Comparison of ENCODE assay signal across 8 cellular contexts in the genomic region with DNA sequence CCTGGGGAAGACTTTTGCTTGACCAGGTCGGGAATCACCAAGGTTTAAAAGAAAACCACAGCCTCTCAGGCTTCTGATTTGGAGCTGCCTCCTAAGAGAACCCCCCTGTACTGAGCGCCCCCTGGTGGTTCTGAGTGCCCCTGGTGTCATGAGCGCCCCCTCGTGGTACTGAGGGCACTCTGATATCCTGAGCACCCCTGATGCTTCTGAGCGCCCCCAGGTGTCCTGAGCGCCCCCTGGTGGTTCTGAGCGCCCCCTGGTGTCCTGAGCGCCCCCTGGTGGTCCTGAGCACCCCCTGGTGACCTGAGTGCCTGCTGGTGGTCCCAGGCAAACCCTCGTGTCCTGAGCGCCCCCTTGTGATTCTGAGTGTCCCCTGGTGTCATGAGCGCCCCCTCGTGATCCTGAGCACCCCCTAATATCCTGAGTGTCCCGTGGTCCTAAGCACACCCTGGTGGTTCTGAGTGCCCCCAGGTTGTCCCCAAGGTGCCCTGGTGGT.
DNase-seq lines count a peak whose midpoint lies in the region; TF ChIP-seq lines count a peak whose summit lies in the region.
"Not testable (repeated sequence)": the region's sequence is repeated elsewhere in the genome, so short reads cannot be mapped to it uniquely, and the experiment has no call there.

No MANE protein-coding gene starts in this region.

- peak overlapping the region; percentile 79 to 94 (median 88) for H3K27ac Mint-ChIP-seq in CD4-positive, alpha-beta memory T cell
- H3K27ac Mint-ChIP-seq in H9; activated CD4-positive, alpha-beta T cell treated with anti-CD3 and anti-CD28 coated beads, Interleukin-2, amount 10 ng/mL, durations not matched to agents 24 days and 14 days: not testable (repeated sequence)

- H4K8ac ChIP-seq in H9 (replicated peaks; ENCODE audit: insufficient read length, low read depth, low read length): not testable (repeated sequence)

- H2AK5ac ChIP-seq in H9 (ENCODE audit: insufficient read length, low read length): not testable (repeated sequence)

- H3K9ac ChIP-seq in H9 (ENCODE audit: extremely low read depth, insufficient read length, low read length); parathyroid adenoma: not testable (repeated sequence)

- H3K27ac ChIP-seq in CD4-positive, alpha-beta memory T cell (ENCODE audit: low read depth, low read length); H9 (ENCODE audit: insufficient read length, low read depth, low read length); PC-9; parathyroid adenoma: not testable (repeated sequence)

- not testable (repeated sequence) for H3K36me3 ChIP-seq in CD4-positive, alpha-beta memory T cell (ENCODE audit: insufficient read depth, low read length); PC-9 (ENCODE audit: low read depth); parathyroid adenoma (ENCODE audit: control insufficient read depth, insufficient read depth, low read length)

- TF ChIP-seq CTCF in H9 (conservative IDR thresholded peaks at IDR 0.05) (peak; percentile 39; the same call in 2 of the 3 replicates), PC-9 (conservative IDR thresholded peaks at IDR 0.05) (peak; percentile 65), parathyroid adenoma (IDR thresholded peaks at IDR 0.05) (peak; percentile 30)

- not testable (repeated sequence) for H4K91ac ChIP-seq in H9 (ENCODE audit: insufficient read length, low read depth, low read length)

- H2BK120ac ChIP-seq in H9 (ENCODE audit: low read depth, low read length, poor library complexity, severe bottlenecking): not testable (repeated sequence)

- H2BK20ac ChIP-seq in H9 (ENCODE audit: low read depth, low read length, poor library complexity, severe bottlenecking): not testable (repeated sequence)

- not testable (repeated sequence) for H3K56ac ChIP-seq in H9 (ENCODE audit: insufficient read length, low read depth, low read length)

- not testable (repeated sequence) for H3K27me3 Mint-ChIP-seq in CD4-positive, alpha-beta memory T cell; H9 (ENCODE audit: low read depth)
- H3K27me3 Mint-ChIP-seq in activated CD4-positive, alpha-beta T cell treated with anti-CD3 and anti-CD28 coated beads, Interleukin-2, amount 10 ng/mL, durations not matched to agents 24 days and 14 days: peaks cover 35% of the 10 kb centered on the region

- H3K14ac ChIP-seq in H9 (ENCODE audit: insufficient read depth, low read length): not testable (repeated sequence)

- peak; percentile 60 to 75 (median 62) for DNase-seq in CD4-positive, alpha-beta memory T cell
- DNase-seq in H9: not testable (repeated sequence)
- peak in 1 of 2 experiments; percentile 6 for DNase-seq in PC-9
- peak; percentile 94 for DNase-seq in activated CD4-positive, alpha-beta T cell treated with anti-CD3 and anti-CD28 coated beads, Interleukin-2, amount 10 ng/mL, durations not matched to agents 24 days and 14 days
- DNase-seq in activated effector memory CD4-positive, alpha-beta T cell treated with anti-CD3 and anti-CD28 coated beads, Interleukin-2, amount 50 U/mL, for 16 hours: peak; percentile 88
- DNase-seq in erythroblast (lab: John Stamatoyannopoulos, UW): peak; percentile 78 to 83
- peak; percentile 18 to 29 for DNase-seq in stimulated activated CD8-positive, alpha-beta memory T cell treated with anti-CD3 and anti-CD28 coated beads, Interleukin-4, amount 100 ng/mL, for 1 hour (ENCODE audit: low read depth in 2 of 2, low spot score in 1 of 2)

- not testable (repeated sequence) for H3K18ac ChIP-seq in H9 (ENCODE audit: insufficient read length, low read depth, low read length)

- H2BK12ac ChIP-seq in H9 (ENCODE audit: insufficient read length, low read depth, low read length): not testable (repeated sequence)

- H3K79me1 ChIP-seq in H9 (ENCODE audit: insufficient read depth, low read depth, low read length, poor library complexity, severe bottlenecking): not testable (repeated sequence)

- not testable (repeated sequence) for H3K4me2 ChIP-seq in H9 (ENCODE audit: insufficient read depth, insufficient read length, low read length); PC-9; parathyroid adenoma (ENCODE audit: low read length)

- intact Hi-C loops in CD4-positive, alpha-beta memory T cell (cut with micrococcal nuclease); PC-9 (cut with micrococcal nuclease; ENCODE audit: unreplicated experiment); activated CD4-positive, alpha-beta T cell treated with anti-CD3 and anti-CD28 coated beads, Interleukin-2, amount 10 ng/mL, durations not matched to agents 24 days and 14 days (cut with micrococcal nuclease): not testable (repeated sequence)

- not testable (repeated sequence) for H3T11ph ChIP-seq in H9 (ENCODE audit: low read length)

- not testable (repeated sequence) for H3K36me3 Mint-ChIP-seq in CD4-positive, alpha-beta memory T cell; activated CD4-positive, alpha-beta T cell treated with anti-CD3 and anti-CD28 coated beads, Interleukin-2, amount 10 ng/mL, durations not matched to agents 24 days and 14 days (ENCODE audit: low read depth)
- peaks cover 18 to 37% (median 25%) of the 10 kb centered on the region in 3 experiments for H3K36me3 Mint-ChIP-seq in H9 (ENCODE audit: insufficient read depth in 1 of 3, low read depth in 3 of 3)

- H4K5ac ChIP-seq in H9 (ENCODE audit: insufficient read length, low read depth, low read length): not testable (repeated sequence)

- H3K4ac ChIP-seq in H9 (ENCODE audit: low read depth, low read length): not testable (repeated sequence)

- not testable (repeated sequence) for H2AFZ ChIP-seq in H9 (ENCODE audit: low read length); PC-9; parathyroid adenoma

- H4K20me1 ChIP-seq in H9 (ENCODE audit: control insufficient read depth, insufficient read depth, insufficient read length); PC-9 (ENCODE audit: insufficient read depth): not testable (repeated sequence)

- WGBS in H9 (ENCODE audit: extremely low coverage, insufficient read length, low lambda C conversion rate): no CpG with 5 or more reads among the region's 13 CpGs

- not testable (repeated sequence) for H2BK5ac ChIP-seq in H9 (ENCODE audit: insufficient read length, low read length)

- not testable (repeated sequence) for H3K4me3 ChIP-seq in CD4-positive, alpha-beta memory T cell (ENCODE audit: low read length in 2 of 2); PC-9; parathyroid adenoma (ENCODE audit: low read depth, low read length)

- H3K9me3 ChIP-seq in CD4-positive, alpha-beta memory T cell (ENCODE audit: control insufficient read depth in 1 of 2, low read length in 2 of 2); PC-9 (ENCODE audit: insufficient read depth, low read depth); parathyroid adenoma (ENCODE audit: control insufficient read depth, low read length): not testable (repeated sequence)
- peaks cover 66% of the 10 kb centered on the region for H3K9me3 ChIP-seq in H9 (ENCODE audit: control insufficient read depth, low read depth, low read length)

- H3K4me1 Mint-ChIP-seq in CD4-positive, alpha-beta memory T cell: peaks cover 44 to 68% (median 49%) of the 10 kb centered on the region in 4 donors
- H3K4me1 Mint-ChIP-seq in H9: not testable (repeated sequence)
- H3K4me1 Mint-ChIP-seq in activated CD4-positive, alpha-beta T cell treated with anti-CD3 and anti-CD28 coated beads, Interleukin-2, amount 10 ng/mL, durations not matched to agents 24 days and 14 days: peaks cover 19% of the 10 kb centered on the region

- POLR2A ChIA-PET in CD4-positive, alpha-beta memory T cell (lab: Charles Lee; ENCODE audit: partially characterized antibody); PC-9 (lab: Charles Lee; ENCODE audit: unreplicated experiment): not testable (repeated sequence)

- not testable (repeated sequence) for BruUV-seq in PC-9 (replicated peaks; lab: Mats Ljungman, UMichigan)

- H2BK15ac ChIP-seq in H9 (ENCODE audit: low read depth, low read length): not testable (repeated sequence)

- H3F3A ChIP-seq in PC-9 (ENCODE audit: insufficient read depth, low read depth): not testable (repeated sequence)

- H3K27me3 ChIP-seq in CD4-positive, alpha-beta memory T cell (ENCODE audit: insufficient read depth, low read length); H9 (ENCODE audit: insufficient read depth, low read length); PC-9 (ENCODE audit: insufficient read depth, low read depth); parathyroid adenoma (ENCODE audit: control insufficient read depth, insufficient read depth, low read length): not testable (repeated sequence)

- not testable (repeated sequence) for H3K23me2 ChIP-seq in H9 (ENCODE audit: insufficient read length, low read depth, low read length, poor library complexity, severe bottlenecking)

- CTCF ChIA-PET in CD4-positive, alpha-beta memory T cell (lab: Charles Lee; ENCODE audit: partially characterized antibody): interaction anchor here (0.8 to 4.1 kb wide), 4 partner anchors 9 to 40 kb away, joined by 3 to 31 read pairs (median 8); no protein-coding TSS in a partner anchor
- CTCF ChIA-PET in PC-9 (lab: Charles Lee): not testable (repeated sequence)

- H3K9me2 ChIP-seq in PC-9 (ENCODE audit: insufficient read depth): not testable (repeated sequence)

- H3K4me3 Mint-ChIP-seq in CD4-positive, alpha-beta memory T cell: peak overlapping the region in 1 of 8 donors; percentile 49
- not testable (repeated sequence) for H3K4me3 Mint-ChIP-seq in H9; activated CD4-positive, alpha-beta T cell treated with anti-CD3 and anti-CD28 coated beads, Interleukin-2, amount 10 ng/mL, durations not matched to agents 24 days and 14 days

- peaks cover 42% of the 10 kb centered on the region for H3K4me1 ChIP-seq in CD4-positive, alpha-beta memory T cell (ENCODE audit: insufficient read depth, low read length)
- not testable (repeated sequence) for H3K4me1 ChIP-seq in H9 (ENCODE audit: insufficient read depth, low read length); PC-9 (replicated peaks; ENCODE audit: insufficient read depth); parathyroid adenoma

- not testable (repeated sequence) for TF ChIP-seq POLR2A in erythroblast (IDR thresholded peaks at IDR 0.05; ENCODE audit: low read length)

- not testable (repeated sequence) for H3K79me2 ChIP-seq in H9 (ENCODE audit: insufficient read depth, low read length); PC-9 (ENCODE audit: low read depth); parathyroid adenoma

- H3K9me3 Mint-ChIP-seq in CD4-positive, alpha-beta memory T cell; activated CD4-positive, alpha-beta T cell treated with anti-CD3 and anti-CD28 coated beads, Interleukin-2, amount 10 ng/mL, durations not matched to agents 24 days and 14 days: not testable (repeated sequence)
- peaks cover 80 to 94% of the 10 kb centered on the region in 2 experiments for H3K9me3 Mint-ChIP-seq in H9

- H3K23ac ChIP-seq in H9 (ENCODE audit: insufficient read length, low read depth, low read length): not testable (repeated sequence)
